9 cellular contexts compared by ENCODE assay signal in the genomic region with DNA sequence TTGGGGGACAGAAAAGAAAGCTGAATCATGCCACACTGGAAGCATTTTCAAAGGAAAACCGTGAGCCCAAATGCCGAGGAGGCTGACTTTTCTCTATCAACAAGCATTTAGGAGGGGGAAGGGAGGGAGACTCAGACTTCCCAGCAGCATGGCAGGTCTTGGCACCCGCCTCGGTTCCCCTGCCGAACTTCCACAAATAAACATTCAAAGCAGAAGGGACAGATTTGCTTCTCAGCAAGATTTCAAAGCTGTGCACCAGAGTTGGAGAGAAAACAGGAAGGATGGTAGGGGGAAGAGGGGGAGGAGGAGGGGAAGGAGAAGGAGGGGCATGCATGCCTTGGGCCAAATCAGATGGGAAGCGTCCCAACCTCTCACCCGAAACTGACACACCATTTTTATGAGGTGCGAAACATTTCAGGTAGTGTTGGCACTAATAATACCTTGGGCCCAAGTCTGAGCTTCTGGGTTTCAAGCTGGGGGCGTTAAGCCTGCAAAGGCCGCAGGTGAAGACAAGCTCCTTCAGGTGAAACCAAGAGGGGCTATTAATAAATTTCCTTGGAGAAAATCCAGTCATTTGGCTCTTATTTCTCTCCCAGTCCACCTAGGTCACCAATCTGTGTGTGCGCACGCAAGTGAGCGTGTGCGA. TPM values are rescaled to one million over a fixed set of nuclear protein-coding genes. Genes with fewer than 3 reads are reported as not detected.
A peak's percentile ranks its signal among the peaks of the same experiment; 100 is the strongest.
DNase-seq lines count a peak whose midpoint lies in the region; ATAC-seq and TF ChIP-seq lines count a peak whose summit lies in the region.
"Had no signal": no experiment of that assay in that cellular context is flagged by ENCODE, and none has a peak within 500 bp of the region (broad histone marks: within the 10 kb centered on the region; RNA-seq: fewer than 3 reads in every experiment).

No MANE protein-coding gene starts in this region.

- no peaks in the 10 kb centered on the region for H3K27me3 Mint-ChIP-seq in nephron (ENCODE audit: low read depth)
- H3K27me3 Mint-ChIP-seq: activated naive CD8-positive, alpha-beta T cell treated with anti-CD3 and anti-CD28 coated beads, Interleukin-2, amount 10 ng/mL, durations not matched to agents 7 days and 5 days had no signal

- ATAC-seq in Right ventricle myocardium inferior: peak; percentile 47
- no peak for ATAC-seq in HG03039 (IDR thresholded peaks at IDR 0.05; ENCODE audit: unreplicated experiment)

- H3K4me3 Mint-ChIP-seq in nephron: peak overlapping the region; percentile 2 to 41 (median 24)
- H3K4me3 Mint-ChIP-seq: activated naive CD8-positive, alpha-beta T cell treated with anti-CD3 and anti-CD28 coated beads, Interleukin-2, amount 10 ng/mL, durations not matched to agents 7 days and 5 days had no signal

- TF ChIP-seq CTCF in esophagus squamous epithelium (IDR thresholded peaks at IDR 0.05) (no peak), nephron (IDR thresholded peaks at IDR 0.05; ENCODE audit: unreplicated experiment in 3 of 3) (no peak), vagina (IDR thresholded peaks at IDR 0.05) (no peak)

- 41 to 45% methylated on average over 12 to 14 of the region's 14 CpGs for WGBS in esophagus squamous epithelium, 2 donors

- no peaks in the 10 kb centered on the region for H3K36me3 Mint-ChIP-seq in nephron (ENCODE audit: low read depth)

- no peaks in the 10 kb centered on the region for H3K9me3 Mint-ChIP-seq in nephron
- H3K9me3 Mint-ChIP-seq: activated naive CD8-positive, alpha-beta T cell treated with anti-CD3 and anti-CD28 coated beads, Interleukin-2, amount 10 ng/mL, durations not matched to agents 7 days and 5 days had no signal

- peak overlapping the region; percentile 94 to 98 (median 97) for H3K27ac Mint-ChIP-seq in nephron

- TF ChIP-seq POLR2A in esophagus squamous epithelium (IDR thresholded peaks at IDR 0.05) (no peak), vagina (IDR thresholded peaks at IDR 0.05) (no peak)

- peak overlapping the region; percentile 67 to 91 (median 84) for H3K27ac ChIP-seq in esophagus squamous epithelium
- H3K27ac ChIP-seq in vagina: peak overlapping the region; percentile 84

- peaks cover 0 to 58% (median 31%) of the 10 kb centered on the region in 3 donors for H3K4me1 ChIP-seq in esophagus squamous epithelium
- peaks cover 64% of the 10 kb centered on the region for H3K4me1 ChIP-seq in vagina

- H3K27me3 ChIP-seq in esophagus squamous epithelium: no peaks in the 10 kb centered on the region
- no peaks in the 10 kb centered on the region for H3K27me3 ChIP-seq in vagina

- H3K4me3 ChIP-seq in esophagus squamous epithelium: peak overlapping the region in 1 of 4 donors; percentile 36
- peak overlapping the region in 1 of 2 donors; percentile 8 for H3K4me3 ChIP-seq in vagina

- DNase-seq in Right ventricle myocardium inferior (ENCODE audit: missing footprints): peak; percentile 86
- DNase-seq in cardiac septum (ENCODE audit: low spot score): no peak
- no peak for DNase-seq in esophagus squamous epithelium (lab: John Stamatoyannopoulos, UW)
- DNase-seq in vagina (ENCODE audit: extremely low spot score in 2 of 2): no peak
- DNase-seq in 8988T: no peak
- no peak for DNase-seq in NAMALWA (ENCODE audit: low spot score)
- DNase-seq: activated naive CD8-positive, alpha-beta T cell treated with anti-CD3 and anti-CD28 coated beads, Interleukin-2, amount 10 ng/mL, durations not matched to agents 7 days and 5 days had no signal

- intact Hi-C loops in Right ventricle myocardium inferior (cut with DNase I): loop anchor here (5.0 kb wide), 1 partner anchor 32 kb away; no protein-coding TSS in a partner anchor
- intact Hi-C loops in cardiac septum (cut with DNase I): no loop called here
- intact Hi-C loops in esophagus squamous epithelium (cut with DNase I): no loop called here
- intact Hi-C loops in vagina (cut with DNase I): no loop called here

- H3K9me3 ChIP-seq in esophagus squamous epithelium (no peaks in the 10 kb centered on the region), vagina (no peaks in the 10 kb centered on the region)

- H3K4me1 Mint-ChIP-seq in nephron: peaks cover 79% of the 10 kb centered on the region

- H3K36me3 ChIP-seq in esophagus squamous epithelium (no peaks in the 10 kb centered on the region), vagina (no peaks in the 10 kb centered on the region)

RNA-seq across cellular contexts. Expression of a gene that starts 26.4 kb away (rescaled TPM):
- total RNA-seq in Right ventricle myocardium inferior (0.11 TPM), cardiac septum (0.19 TPM), esophagus squamous epithelium (under 1 TPM in 2 of 4 donors, not detected in 2; 0.18 to 0.57 TPM), vagina (0.49 TPM)
- total RNA-seq: activated naive CD8-positive, alpha-beta T cell treated with anti-CD3 and anti-CD28 coated beads, Interleukin-2, amount 10 ng/mL, durations not matched to agents 7 days and 5 days had no signal
